ENCODE assay signal across 29 cellular contexts in genomic region chr2:139394801-139395200, GRCh38.
"Had no signal": no experiment of that assay in that cellular context is flagged by ENCODE, and none has a peak within 500 bp of the region (broad histone marks: within the 10 kb centered on the region; RNA-seq: fewer than 3 reads in every experiment).

No MANE protein-coding gene starts in this region.

- H3K4me1 ChIP-seq: adrenal gland, body of pancreas, colonic mucosa, esophagus squamous epithelium, gastroesophageal sphincter, heart right ventricle had no signal

- ATAC-seq: activated CD4-positive, CD25-positive, alpha-beta regulatory T cell treated with anti-CD3 and anti-CD28 coated beads, Interleukin-2, amount 50 U/mL, for 24 hours; activated CD8-positive, alpha-beta memory T cell treated with anti-CD3 and anti-CD28 coated beads, Interleukin-2, amount 10 ng/mL, durations not matched to agents 7 days and 5 days; activated CD8-positive, alpha-beta T cell treated with anti-CD3 and anti-CD28 coated beads, Interleukin-2, amount 10 ng/mL, durations not matched to agents 7 days and 5 days; activated naive CD8-positive, alpha-beta T cell treated with anti-CD3 and anti-CD28 coated beads, Interleukin-2, amount 50 U/mL, for 24 hours; body of pancreas; gastroesophageal sphincter; heart right ventricle; T-helper 17 cell had no signal

- H3K27ac ChIP-seq: adrenal gland, body of pancreas, colonic mucosa, epithelial cell of prostate, esophagus squamous epithelium, gastroesophageal sphincter, heart right ventricle, WERI-Rb-1 had no signal

- H3K4me3 ChIP-seq: adrenal gland, body of pancreas, colonic mucosa, esophagus squamous epithelium, gastroesophageal sphincter, heart right ventricle had no signal

- DNase-seq: activated B cell treated with CpG ODN at 0.5 μM for 24 hours; activated CD4-positive, alpha-beta memory T cell treated with anti-CD3 and anti-CD28 coated beads for 36 hours; activated CD4-positive, alpha-beta T cell treated with anti-CD3 and anti-CD28 coated beads for 48 hours; activated CD8-positive, alpha-beta memory T cell treated with anti-CD3 and anti-CD28 coated beads, Interleukin-2, amount 10 ng/mL, durations not matched to agents 7 days and 5 days; activated CD8-positive, alpha-beta memory T cell treated with anti-CD3 and anti-CD28 coated beads, Interleukin-2, amount 50 U/mL, for 4 hours; activated CD8-positive, alpha-beta T cell treated with anti-CD3 and anti-CD28 coated beads, Interleukin-2, amount 10 ng/mL, durations not matched to agents 7 days and 5 days; activated effector memory CD4-positive, alpha-beta T cell treated with anti-CD3 and anti-CD28 coated beads, Interleukin-2, amount 50 U/mL, for 16 hours; activated naive CD4-positive, alpha-beta T cell treated with anti-CD3 and anti-CD28 coated beads for 36 hours; activated naive CD8-positive, alpha-beta T cell treated with anti-CD3 and anti-CD28 coated beads for 36 hours; activated naive CD8-positive, alpha-beta T cell treated with anti-CD3 and anti-CD28 coated beads, Interleukin-2, amount 50 U/mL, for 24 hours; activated T-cell treated with anti-CD3 and anti-CD28 coated beads, Interleukin-2, amount 50 U/mL, for 1 hour; activated T-cell treated with anti-CD3 and anti-CD28 coated beads, Interleukin-2, amount 50 U/mL, for 48 hours; adrenal gland; amygdala; aorta; body of pancreas; central memory CD4-positive, alpha-beta T cell; cerebellar nuclear complex; colonic mucosa; effector CD8-positive, alpha-beta T cell; esophagus squamous epithelium; foreskin melanocyte; heart right ventricle; T-helper 17 cell; T1000; WERI-Rb-1 had no signal

- H3K36me3 ChIP-seq: adrenal gland, colonic mucosa, esophagus squamous epithelium, gastroesophageal sphincter, heart right ventricle, WERI-Rb-1 had no signal

- H3K9me3 ChIP-seq: adrenal gland, body of pancreas, colonic mucosa, gastroesophageal sphincter had no signal

- H3K27me3 ChIP-seq: adrenal gland, body of pancreas, colonic mucosa, esophagus squamous epithelium, gastroesophageal sphincter, heart right ventricle had no signal
